8 cellular contexts compared by ENCODE assay signal in genomic region chr4:184416913-184417734, GRCh38. TPM values are rescaled to one million over a fixed set of nuclear protein-coding genes. Genes with fewer than 3 reads are reported as not detected.
DNase-seq lines count a peak whose midpoint lies in the region; ATAC-seq and TF ChIP-seq lines count a peak whose summit lies in the region.

No MANE protein-coding gene starts in this region.

- peak overlapping the region; percentile 67 for H3K27ac ChIP-seq in colonic mucosa

- peaks cover 81% of the 10 kb centered on the region for H3K4me1 Mint-ChIP-seq in T-helper 1 cell treated with Interleukin-12 subunit alpha and Interleukin-12 subunit beta and Interleukin-4 antibody, amounts not matched to agents 30 μg/mL and 1 μg/mL, for 36 hours (ENCODE audit: low read depth)
- H3K4me1 Mint-ChIP-seq in Calu3 (ENCODE audit: low read depth, unreplicated experiment) = peaks cover 11% of the 10 kb centered on the region

- peak overlapping the region; percentile 83 for H3K4me3 Mint-ChIP-seq in T-helper 1 cell treated with Interleukin-12 subunit alpha and Interleukin-12 subunit beta and Interleukin-4 antibody, amounts not matched to agents 30 μg/mL and 1 μg/mL, for 36 hours
- H3K4me3 Mint-ChIP-seq in Calu3 (ENCODE audit: low read depth, unreplicated experiment) = no peak overlapping the region

- ATAC-seq in GM18909 (IDR thresholded peaks at IDR 0.05; ENCODE audit: poor library complexity, unreplicated experiment) (peak; percentile 55), HG03064 (IDR thresholded peaks at IDR 0.05; ENCODE audit: low read depth, unreplicated experiment) (peak; percentile 41), sciatic nerve (peak; percentile 82)

- DNase-seq in colonic mucosa (no peak), sciatic nerve (ENCODE audit: low spot score) (no peak), cerebellar cortex (ENCODE audit: low spot score) (no peak), nucleus accumbens (lab: John Stamatoyannopoulos, UW) (no peak), Calu3 (no peak)

- H3K27me3 Mint-ChIP-seq in T-helper 1 cell treated with Interleukin-12 subunit alpha and Interleukin-12 subunit beta and Interleukin-4 antibody, amounts not matched to agents 30 μg/mL and 1 μg/mL, for 36 hours (ENCODE audit: low read depth) = no peaks in the 10 kb centered on the region
- H3K27me3 Mint-ChIP-seq in Calu3 (ENCODE audit: unreplicated experiment) = no peaks in the 10 kb centered on the region

- CTCF ChIA-PET in Calu3 (lab: Charles Lee) = no interaction called here

- H3K4me3 ChIP-seq in colonic mucosa = no peak overlapping the region

- peak overlapping the region; percentile 96 for H3K27ac Mint-ChIP-seq in T-helper 1 cell treated with Interleukin-12 subunit alpha and Interleukin-12 subunit beta and Interleukin-4 antibody, amounts not matched to agents 30 μg/mL and 1 μg/mL, for 36 hours
- H3K27ac Mint-ChIP-seq in Calu3 (ENCODE audit: unreplicated experiment) = no peak overlapping the region

- peaks cover 3% of the 10 kb centered on the region for H3K4me1 ChIP-seq in colonic mucosa

- intact Hi-C loops in colonic mucosa (cut with DNase I) (no loop called here), sciatic nerve (cut with DNase I) (no loop called here), Calu3 (cut with micrococcal nuclease; ENCODE audit: unreplicated experiment) (no loop called here)

- no TSS peak for BruUV-seq in Calu3 (replicated peaks; lab: Mats Ljungman, UMichigan)

- H3K27me3 ChIP-seq in colonic mucosa = no peaks in the 10 kb centered on the region

- H3K9me3 Mint-ChIP-seq in T-helper 1 cell treated with Interleukin-12 subunit alpha and Interleukin-12 subunit beta and Interleukin-4 antibody, amounts not matched to agents 30 μg/mL and 1 μg/mL, for 36 hours = peaks cover 1% of the 10 kb centered on the region
- H3K9me3 Mint-ChIP-seq in Calu3 (ENCODE audit: low read depth, unreplicated experiment) = no peaks in the 10 kb centered on the region

- peak overlapping the region; percentile 26 to 32 for H3K9ac ChIP-seq in colonic mucosa (ENCODE audit: low read depth in 2 of 2, low read length in 2 of 2)

- H3K36me3 Mint-ChIP-seq in T-helper 1 cell treated with Interleukin-12 subunit alpha and Interleukin-12 subunit beta and Interleukin-4 antibody, amounts not matched to agents 30 μg/mL and 1 μg/mL, for 36 hours (ENCODE audit: low read depth) = peaks cover 58% of the 10 kb centered on the region
- peaks cover 11% of the 10 kb centered on the region for H3K36me3 Mint-ChIP-seq in Calu3 (ENCODE audit: insufficient read depth, unreplicated experiment)

- peaks cover 7% of the 10 kb centered on the region for H3K36me3 ChIP-seq in colonic mucosa

- H3K9me3 ChIP-seq in colonic mucosa = no peaks in the 10 kb centered on the region

- no peak for TF ChIP-seq CTCF in colonic mucosa (IDR thresholded peaks at IDR 0.05)
- TF ChIP-seq CTCF in Calu3 (IDR thresholded peaks at IDR 0.05; ENCODE audit: unreplicated experiment) = no peak

RNA-seq across cellular contexts. Expression of gene IRF2, which starts 57.2 kb away (rescaled TPM):
- total RNA-seq in colonic mucosa (10 to 100 TPM; 36.2 to 61.9 TPM), sciatic nerve (50.2 TPM), Calu3 (2022) (27.3 and 28.2 TPM in 2 replicates)
